Comparison of ENCODE assay signal across 8 cellular contexts in the genomic region with DNA sequence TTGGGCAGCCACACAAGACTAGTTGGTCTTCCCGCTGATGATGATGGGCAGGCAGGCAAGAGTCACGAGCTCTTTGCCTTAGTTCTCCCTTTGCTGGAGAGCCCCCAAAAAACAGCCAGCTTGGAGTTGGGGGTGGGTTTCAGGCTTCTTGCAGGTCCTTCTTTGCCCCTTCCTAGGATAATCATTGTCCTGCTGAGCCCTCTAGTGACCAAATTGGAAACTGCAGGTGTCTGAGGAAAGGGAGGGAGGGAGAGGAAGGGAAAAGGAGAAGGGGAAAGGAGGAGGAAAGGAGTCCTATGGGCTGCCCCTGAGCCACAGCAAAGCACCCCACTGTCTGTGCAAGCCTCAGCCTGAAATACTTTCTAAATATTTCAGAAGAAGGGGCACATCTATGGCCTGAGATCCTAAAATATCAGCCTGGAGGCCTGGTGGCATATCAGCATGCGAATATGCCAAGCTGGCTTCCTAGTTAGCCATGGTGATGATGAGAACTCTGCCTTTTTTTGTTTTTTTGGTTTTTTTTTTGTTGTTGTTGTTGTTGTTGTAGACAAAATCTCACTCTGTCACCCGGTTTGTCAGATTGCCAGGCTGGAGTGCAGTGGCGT.
A peak's percentile ranks its signal among the peaks of the same experiment; 100 is the strongest.
DNase-seq lines count a peak whose midpoint lies in the region; ATAC-seq and TF ChIP-seq lines count a peak whose summit lies in the region.

No MANE protein-coding gene starts in this region.

- H3K4me3 Mint-ChIP-seq in Caco-2 (ENCODE audit: unreplicated experiment) = no peak overlapping the region

- peaks cover 16% of the 10 kb centered on the region for H3K27me3 Mint-ChIP-seq in Caco-2 (ENCODE audit: insufficient read depth, unreplicated experiment)

- no peak overlapping the region for H3K27ac Mint-ChIP-seq in Caco-2 (ENCODE audit: unreplicated experiment)

- POLR2A ChIA-PET in Caco-2 (lab: Charles Lee) = no interaction called here

- peak; percentile 83 to 93 for TF ChIP-seq CTCF in Caco-2 (IDR thresholded peaks at IDR 0.05; ENCODE audit: insufficient read depth in 1 of 2, low read depth in 1 of 2, low read length in 1 of 2, severe bottlenecking in 1 of 2, unreplicated experiment in 1 of 2)

- BruUV-seq in Caco-2 (replicated peaks; lab: Mats Ljungman, UMichigan) = no TSS peak

- no peaks in the 10 kb centered on the region for H3K36me3 Mint-ChIP-seq in Caco-2 (ENCODE audit: insufficient read depth, unreplicated experiment)

- H3K27ac ChIP-seq in effector memory CD4-positive, alpha-beta T cell (ENCODE audit: insufficient read depth, low read length, poor library complexity, severe bottlenecking) = no peak overlapping the region

- DNase-seq in Caco-2 (peak; percentile 55 to 73), NCI-H2107 treated with DMSO at 0.1 percent for 48 hours (lab: John Stamatoyannopoulos, UW; ENCODE audit: unreplicated experiment) (peak; percentile 52), middle frontal gyrus (ENCODE audit: extremely low spot score, low spot score) (peak; percentile 65)
- peak; percentile 61 to 66 for DNase-seq in activated CD4-positive, alpha-beta T cell treated with anti-CD3 and anti-CD28 coated beads, Interleukin-2, amount 50 U/mL, for 48 hours
- DNase-seq in effector memory CD4-positive, alpha-beta T cell = peak in 2 of 3 donors; percentile 4 to 25
- peak; percentile 12 for DNase-seq in stimulated activated naive CD4-positive, alpha-beta T cell treated with Interleukin-2 at 50 U/mL for 16 hours (lab: John Stamatoyannopoulos, UW)

- no peaks in the 10 kb centered on the region for H3K4me1 Mint-ChIP-seq in Caco-2 (ENCODE audit: low read depth, unreplicated experiment)

- no peaks in the 10 kb centered on the region for H3K4me1 ChIP-seq in Caco-2
- no peaks in the 10 kb centered on the region for H3K4me1 ChIP-seq in effector memory CD4-positive, alpha-beta T cell (ENCODE audit: control insufficient read depth, insufficient read depth, low read length, poor library complexity, severe bottlenecking)

- H3K4me3 ChIP-seq in Caco-2 (ENCODE audit: low read depth, low read length) = no peak overlapping the region
- no peak overlapping the region for H3K4me3 ChIP-seq in effector memory CD4-positive, alpha-beta T cell (ENCODE audit: insufficient read depth, low read depth, low read length, poor library complexity, severe bottlenecking)

- H3K9me3 ChIP-seq in Caco-2 = no peaks in the 10 kb centered on the region
- no peaks in the 10 kb centered on the region for H3K9me3 ChIP-seq in effector memory CD4-positive, alpha-beta T cell (ENCODE audit: control insufficient read depth, low read length)

- CTCF ChIA-PET in Caco-2 (lab: Charles Lee) = interaction anchor here (0.6 to 1.5 kb wide), 3 partner anchors 204 to 1326 kb away, joined by 4 to 5 read pairs (median 5); no protein-coding TSS in a partner anchor

- no peaks in the 10 kb centered on the region for H3K9me3 Mint-ChIP-seq in Caco-2 (ENCODE audit: unreplicated experiment)

- intact Hi-C loops in Caco-2 (cut with micrococcal nuclease; ENCODE audit: unreplicated experiment) = loop anchor here (1.0 to 5.0 kb wide), 5 partner anchors 76 to 617 kb away; no protein-coding TSS in a partner anchor

- H3K27me3 ChIP-seq in Caco-2 (replicated peaks; ENCODE audit: control insufficient read depth, insufficient read depth, low read length) = no peaks in the 10 kb centered on the region
- H3K27me3 ChIP-seq in effector memory CD4-positive, alpha-beta T cell (replicated peaks; ENCODE audit: control insufficient read depth, insufficient read depth, low read length, poor library complexity, severe bottlenecking) = no peaks in the 10 kb centered on the region

- H3K36me3 ChIP-seq in Caco-2 (ENCODE audit: control insufficient read depth, insufficient read depth, low read length) = no peaks in the 10 kb centered on the region
- no peaks in the 10 kb centered on the region for H3K36me3 ChIP-seq in effector memory CD4-positive, alpha-beta T cell (ENCODE audit: control insufficient read depth, insufficient read depth, low read length)

- peak; percentile 45 for ATAC-seq in GM21786 (IDR thresholded peaks at IDR 0.05; ENCODE audit: unreplicated experiment)
- ATAC-seq in HG03565 (IDR thresholded peaks at IDR 0.05; ENCODE audit: unreplicated experiment) = no peak

Comparison
In these comparisons a context has a peak if more than half of its experiments do, and no peak if none do; other contexts are left out.
1. DNase-seq: peak in every context shown above with its lines; median percentile 65 in middle frontal gyrus; 64 in Caco-2; 64 in activated CD4-positive, alpha-beta T cell treated with anti-CD3 and anti-CD28 coated beads, Interleukin-2, amount 50 U/mL, for 48 hours; 52 in NCI-H2107 treated with DMSO at 0.1 percent for 48 hours; 14 in effector memory CD4-positive, alpha-beta T cell; 12 in stimulated activated naive CD4-positive, alpha-beta T cell treated with Interleukin-2 at 50 U/mL for 16 hours.